ENCODE assay signal across 37 cellular contexts in the genomic region with DNA sequence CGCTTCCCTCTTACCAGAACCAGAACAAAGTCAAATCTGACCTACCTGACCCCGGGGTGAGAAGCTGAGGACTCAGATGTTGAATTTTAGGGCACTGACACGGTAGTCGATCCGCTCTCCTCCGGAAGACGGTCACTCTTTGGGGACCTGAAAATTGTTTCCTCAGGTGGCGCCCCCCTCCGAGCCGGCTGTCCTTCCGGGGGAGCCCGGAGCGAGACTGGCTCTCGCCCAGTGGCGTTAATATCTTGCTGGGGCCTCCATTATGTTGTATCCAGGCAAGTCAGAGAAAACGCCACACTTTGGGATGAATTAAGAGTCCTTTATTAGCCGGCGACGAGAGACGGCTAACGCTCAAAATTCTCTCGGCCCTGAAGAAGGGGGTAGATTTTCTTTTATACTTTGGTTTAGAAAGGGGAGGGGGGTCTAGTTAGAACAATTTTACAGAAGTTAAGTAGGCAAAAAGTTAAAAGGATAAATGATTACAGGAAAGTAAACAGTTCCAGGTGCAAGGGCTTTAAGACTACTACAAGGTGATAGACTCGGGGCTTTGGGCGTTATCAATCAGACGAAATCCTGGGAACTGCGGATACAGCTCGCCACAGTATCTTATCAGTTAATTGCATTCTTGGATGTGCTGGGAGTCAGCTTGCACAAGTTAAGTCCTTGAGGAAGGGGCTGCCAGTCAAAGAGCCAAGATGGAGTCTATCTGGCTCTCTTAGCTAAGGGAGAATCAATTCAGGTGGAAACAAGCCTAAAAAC.
"Had no signal": no experiment of that assay in that cellular context is flagged by ENCODE, and none has a peak within 500 bp of the region (broad histone marks: within the 10 kb centered on the region; RNA-seq: fewer than 3 reads in every experiment).

No MANE protein-coding gene starts in this region.

- H3K27ac ChIP-seq: ascending aorta, cardiac muscle cell, VCaP had no signal

- H3K4me3 Mint-ChIP-seq: activated CD4-positive, alpha-beta memory T cell treated with anti-CD3 and anti-CD28 coated beads, Interleukin-2, amount 10 ng/mL, durations not matched to agents 7 days and 5 days; activated CD4-positive, alpha-beta T cell treated with anti-CD3 and anti-CD28 coated beads for 36 hours; activated CD4-positive, alpha-beta T cell treated with anti-CD3 and anti-CD28 coated beads, Interleukin-2, amount 10 ng/mL, durations not matched to agents 7 days and 5 days; activated naive CD4-positive, alpha-beta T cell treated with anti-CD3 and anti-CD28 coated beads for 36 hours; activated naive CD4-positive, alpha-beta T cell treated with anti-CD3 and anti-CD28 coated beads, Interleukin-2, amount 50 U/mL, for 24 hours; activated naive CD8-positive, alpha-beta T cell; activated naive CD8-positive, alpha-beta T cell treated with anti-CD3 and anti-CD28 coated beads, Interleukin-2, amount 10 ng/mL, durations not matched to agents 7 days and 5 days; activated naive CD8-positive, alpha-beta T cell treated with anti-CD3 and anti-CD28 coated beads, Interleukin-2, amount 50 U/mL, for 24 hours; activated T-cell treated with anti-CD3 and anti-CD28 coated beads, Interleukin-2, amount 50 U/mL, for 4 hours; activated T-cell treated with anti-CD3 and anti-CD28 coated beads, Interleukin-2, amount 50 U/mL, for 72 hours; activated T-helper 1 cell treated with anti-CD3 and anti-CD28 coated beads, Interleukin-12 subunit alpha, Interleukin-12 subunit beta, Interleukin-2, Interleukin-4 antibody, amounts not matched to agents 30 ng/mL and 10 ng/mL and 1 ng/mL, durations not matched to agents 14 hours and 24 hours and 36 hours; activated T-helper 17 cell treated with anti-CD3 and anti-CD28 coated beads, Interleukin-2, amount 50 U/mL, for 72 hours; brain; central memory CD8-positive, alpha-beta T cell; T-helper 1 cell treated with Interleukin-12 subunit alpha and Interleukin-12 subunit beta and Interleukin-4 antibody, amounts not matched to agents 30 μg/mL and 1 μg/mL, for 36 hours; T-helper 2 cell treated with Interferon-gamma antibody and Interleukin-4, amounts not matched to agents 5 μg/mL and 100 μg/mL, for 36 hours had no signal

- H3K4me3 ChIP-seq: ascending aorta, cardiac muscle cell had no signal

- H3K27me3 ChIP-seq: ascending aorta, cardiac muscle cell had no signal

- H3K27me3 Mint-ChIP-seq: activated CD4-positive, alpha-beta memory T cell treated with anti-CD3 and anti-CD28 coated beads, Interleukin-2, amount 10 ng/mL, durations not matched to agents 7 days and 5 days; activated CD4-positive, alpha-beta T cell treated with anti-CD3 and anti-CD28 coated beads for 36 hours; activated CD4-positive, alpha-beta T cell treated with anti-CD3 and anti-CD28 coated beads, Interleukin-2, amount 10 ng/mL, durations not matched to agents 7 days and 5 days; activated naive CD4-positive, alpha-beta T cell treated with anti-CD3 and anti-CD28 coated beads, Interleukin-2, amount 50 U/mL, for 24 hours; activated naive CD8-positive, alpha-beta T cell; activated naive CD8-positive, alpha-beta T cell treated with anti-CD3 and anti-CD28 coated beads, Interleukin-2, amount 10 ng/mL, durations not matched to agents 7 days and 5 days; activated naive CD8-positive, alpha-beta T cell treated with anti-CD3 and anti-CD28 coated beads, Interleukin-2, amount 50 U/mL, for 24 hours; activated T-helper 17 cell treated with anti-CD3 and anti-CD28 coated beads, Interleukin-2, amount 50 U/mL, for 72 hours; brain; central memory CD8-positive, alpha-beta T cell had no signal

- H3K9me3 ChIP-seq: ascending aorta had no signal

- ATAC-seq: activated CD4-positive, alpha-beta T cell treated with anti-CD3 and anti-CD28 coated beads for 36 hours; activated CD4-positive, CD25-positive, alpha-beta regulatory T cell treated with anti-CD3 and anti-CD28 coated beads, Interleukin-2, amount 50 U/mL, for 24 hours; activated naive CD8-positive, alpha-beta T cell treated with anti-CD3 and anti-CD28 coated beads, Interleukin-2, amount 50 U/mL, for 24 hours; activated T-cell treated with anti-CD3 and anti-CD28 coated beads, Interleukin-2, amount 50 U/mL, for 4 hours; activated T-cell treated with anti-CD3 and anti-CD28 coated beads, Interleukin-2, amount 50 U/mL, for 72 hours; activated T-helper 17 cell treated with anti-CD3 and anti-CD28 coated beads, Interleukin-2, amount 50 U/mL, for 72 hours had no signal

- H3K27ac Mint-ChIP-seq: activated CD4-positive, alpha-beta memory T cell treated with anti-CD3 and anti-CD28 coated beads, Interleukin-2, amount 10 ng/mL, durations not matched to agents 7 days and 5 days; activated CD4-positive, alpha-beta T cell treated with anti-CD3 and anti-CD28 coated beads for 36 hours; activated CD4-positive, alpha-beta T cell treated with anti-CD3 and anti-CD28 coated beads, Interleukin-2, amount 10 ng/mL, durations not matched to agents 7 days and 5 days; activated naive CD4-positive, alpha-beta T cell treated with anti-CD3 and anti-CD28 coated beads for 36 hours; activated naive CD4-positive, alpha-beta T cell treated with anti-CD3 and anti-CD28 coated beads, Interleukin-2, amount 50 U/mL, for 24 hours; activated naive CD8-positive, alpha-beta T cell; activated naive CD8-positive, alpha-beta T cell treated with anti-CD3 and anti-CD28 coated beads, Interleukin-2, amount 10 ng/mL, durations not matched to agents 7 days and 5 days; activated naive CD8-positive, alpha-beta T cell treated with anti-CD3 and anti-CD28 coated beads, Interleukin-2, amount 50 U/mL, for 24 hours; activated T-cell treated with anti-CD3 and anti-CD28 coated beads, Interleukin-2, amount 50 U/mL, for 72 hours; activated T-helper 1 cell treated with anti-CD3 and anti-CD28 coated beads, Interleukin-12 subunit alpha, Interleukin-12 subunit beta, Interleukin-2, Interleukin-4 antibody, amounts not matched to agents 30 ng/mL and 10 ng/mL and 1 ng/mL, durations not matched to agents 14 hours and 24 hours and 36 hours; activated T-helper 17 cell treated with anti-CD3 and anti-CD28 coated beads, Interleukin-2, amount 50 U/mL, for 72 hours; brain; T-helper 1 cell treated with Interleukin-12 subunit alpha and Interleukin-12 subunit beta and Interleukin-4 antibody, amounts not matched to agents 30 μg/mL and 1 μg/mL, for 36 hours; T-helper 2 cell treated with Interferon-gamma antibody and Interleukin-4, amounts not matched to agents 5 μg/mL and 100 μg/mL, for 36 hours had no signal

- H3K4me1 Mint-ChIP-seq: activated CD4-positive, alpha-beta memory T cell treated with anti-CD3 and anti-CD28 coated beads, Interleukin-2, amount 10 ng/mL, durations not matched to agents 7 days and 5 days; activated CD4-positive, alpha-beta T cell treated with anti-CD3 and anti-CD28 coated beads for 36 hours; activated CD4-positive, alpha-beta T cell treated with anti-CD3 and anti-CD28 coated beads, Interleukin-2, amount 10 ng/mL, durations not matched to agents 7 days and 5 days; activated naive CD4-positive, alpha-beta T cell treated with anti-CD3 and anti-CD28 coated beads, Interleukin-2, amount 50 U/mL, for 24 hours; activated naive CD8-positive, alpha-beta T cell treated with anti-CD3 and anti-CD28 coated beads, Interleukin-2, amount 10 ng/mL, durations not matched to agents 7 days and 5 days; activated naive CD8-positive, alpha-beta T cell treated with anti-CD3 and anti-CD28 coated beads, Interleukin-2, amount 50 U/mL, for 24 hours; activated T-helper 17 cell treated with anti-CD3 and anti-CD28 coated beads, Interleukin-2, amount 50 U/mL, for 72 hours; brain; central memory CD8-positive, alpha-beta T cell had no signal

- H3K9me3 Mint-ChIP-seq: activated naive CD4-positive, alpha-beta T cell treated with anti-CD3 and anti-CD28 coated beads, Interleukin-2, amount 50 U/mL, for 24 hours; activated naive CD8-positive, alpha-beta T cell treated with anti-CD3 and anti-CD28 coated beads, Interleukin-2, amount 50 U/mL, for 24 hours; activated T-cell treated with anti-CD3 and anti-CD28 coated beads, Interleukin-2, amount 50 U/mL, for 4 hours had no signal

- H3K36me3 ChIP-seq: ascending aorta, cardiac muscle cell had no signal

- H3K36me3 Mint-ChIP-seq: activated naive CD4-positive, alpha-beta T cell treated with anti-CD3 and anti-CD28 coated beads, Interleukin-2, amount 50 U/mL, for 24 hours; activated naive CD8-positive, alpha-beta T cell; activated naive CD8-positive, alpha-beta T cell treated with anti-CD3 and anti-CD28 coated beads, Interleukin-2, amount 10 ng/mL, durations not matched to agents 7 days and 5 days had no signal

- DNase-seq: activated CD4-positive, alpha-beta memory T cell treated with anti-CD3 and anti-CD28 coated beads, Interleukin-2, amount 10 ng/mL, durations not matched to agents 7 days and 5 days; activated CD4-positive, alpha-beta T cell treated with anti-CD3 and anti-CD28 coated beads for 1 hour; activated CD4-positive, alpha-beta T cell treated with anti-CD3 and anti-CD28 coated beads for 36 hours; activated CD4-positive, alpha-beta T cell treated with anti-CD3 and anti-CD28 coated beads for 48 hours; activated CD4-positive, alpha-beta T cell treated with anti-CD3 and anti-CD28 coated beads, Interleukin-2, amount 10 ng/mL, durations not matched to agents 7 days and 5 days; activated CD4-positive, alpha-beta T cell treated with anti-CD3 and anti-CD28 coated beads, Interleukin-2, amount 50 U/mL, for 48 hours; activated CD4-positive, CD25-positive, alpha-beta regulatory T cell; activated CD8-positive, alpha-beta memory T cell treated with anti-CD3 and anti-CD28 coated beads, Interleukin-2, amount 50 U/mL, for 4 hours; activated effector memory CD4-positive, alpha-beta T cell treated with anti-CD3 and anti-CD28 coated beads, Interleukin-2, amount 50 U/mL, for 16 hours; activated gamma-delta T cell treated with Interleukin-2 at 50 U/mL for 16 hours; activated naive CD4-positive, alpha-beta T cell; activated naive CD4-positive, alpha-beta T cell treated with anti-CD3 and anti-CD28 coated beads for 36 hours; activated naive CD8-positive, alpha-beta T cell treated with anti-CD3 and anti-CD28 coated beads, Interleukin-2, amount 10 ng/mL, durations not matched to agents 7 days and 5 days; activated naive CD8-positive, alpha-beta T cell treated with anti-CD3 and anti-CD28 coated beads, Interleukin-2, amount 50 U/mL, for 24 hours; activated T-cell treated with anti-CD3 and anti-CD28 coated beads for 4 hours; activated T-cell treated with anti-CD3 and anti-CD28 coated beads, Interleukin-2, amount 50 U/mL, for 1 hour; activated T-cell treated with anti-CD3 and anti-CD28 coated beads, Interleukin-2, amount 50 U/mL, for 4 hours; activated T-cell treated with anti-CD3 and anti-CD28 coated beads, Interleukin-2, amount 50 U/mL, for 72 hours; amygdala; anterior cingulate cortex; caudate nucleus; cerebellar nuclear complex; T-helper 1 cell; T-helper 2 cell; T-helper 9 cell had no signal

- H3K4me1 ChIP-seq: ascending aorta had no signal
